1 cellular context compared by ENCODE assay signal in the genomic region with DNA sequence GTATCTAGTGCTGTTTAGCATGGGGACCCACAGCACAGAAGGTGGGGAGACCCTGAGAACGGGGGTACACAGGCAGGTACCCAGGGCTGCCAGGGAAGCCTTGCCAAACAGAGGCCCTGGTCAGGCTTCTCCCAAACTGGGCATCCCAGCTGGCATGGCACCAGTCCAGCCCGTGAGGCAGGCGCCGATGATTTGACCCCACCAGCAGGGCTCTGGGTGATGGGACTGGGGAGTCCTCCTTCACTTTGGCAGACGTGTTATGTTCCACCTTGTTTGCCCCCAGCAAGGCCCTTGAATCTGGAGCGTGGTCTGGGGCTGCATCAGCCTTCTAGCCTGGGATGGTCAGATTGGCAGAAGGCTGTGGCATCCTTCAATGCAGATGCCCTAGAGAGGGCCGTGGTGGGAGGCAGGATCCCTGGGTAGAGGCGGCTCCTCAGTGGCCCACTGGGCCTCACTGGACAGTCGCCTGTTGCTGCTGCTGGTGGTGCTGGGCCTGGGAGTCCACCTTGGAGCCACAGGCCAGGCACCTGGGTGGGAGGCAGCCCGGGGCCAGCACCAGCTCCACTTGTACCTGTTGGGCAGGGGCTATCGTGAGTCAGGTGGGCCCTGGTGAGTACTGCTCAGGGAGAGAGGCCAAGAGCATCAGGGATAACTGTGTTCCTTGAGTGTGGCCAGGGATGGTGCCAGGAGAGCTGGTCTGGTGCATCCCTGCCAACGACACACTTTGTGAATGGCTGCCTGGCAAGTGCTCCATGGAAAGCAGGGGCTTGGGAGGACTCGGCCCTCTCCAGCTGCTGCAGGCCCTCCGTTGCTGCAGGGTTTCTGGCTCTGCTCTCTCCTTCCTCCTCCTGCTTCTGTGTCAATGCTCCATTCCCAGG.
TF ChIP-seq lines count a peak whose summit lies in the region.

No MANE protein-coding gene starts in this region.

TF ChIP-seq in SK-N-SH treated with all-trans-retinoic acid at 6 μM for 48 hours, 23 proteins besides CTCF, POLR2A, EP300 and RAD21 (continued from another document):
- TF ChIP-seq, protein P1, sequence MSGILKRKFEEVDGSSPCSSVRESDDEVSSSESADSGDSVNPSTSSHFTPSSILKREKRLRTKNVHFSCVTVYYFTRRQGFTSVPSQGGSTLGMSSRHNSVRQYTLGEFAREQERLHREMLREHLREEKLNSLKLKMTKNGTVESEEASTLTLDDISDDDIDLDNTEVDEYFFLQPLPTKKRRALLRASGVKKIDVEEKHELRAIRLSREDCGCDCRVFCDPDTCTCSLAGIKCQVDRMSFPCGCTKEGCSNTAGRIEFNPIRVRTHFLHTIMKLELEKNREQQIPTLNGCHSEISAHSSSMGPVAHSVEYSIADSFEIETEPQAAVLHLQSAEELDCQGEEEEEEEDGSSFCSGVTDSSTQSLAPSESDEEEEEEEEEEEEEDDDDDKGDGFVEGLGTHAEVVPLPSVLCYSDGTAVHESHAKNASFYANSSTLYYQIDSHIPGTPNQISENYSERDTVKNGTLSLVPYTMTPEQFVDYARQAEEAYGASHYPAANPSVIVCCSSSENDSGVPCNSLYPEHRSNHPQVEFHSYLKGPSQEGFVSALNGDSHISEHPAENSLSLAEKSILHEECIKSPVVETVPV (CRISPR knock-in tag; IDR thresholded peaks at IDR 0.05), result no peak
- no peak for TF ChIP-seq TCF4 (CRISPR knock-in tag; IDR thresholded peaks at IDR 0.05; ENCODE audit: borderline replicate concordance)
